8 cellular contexts compared by ENCODE assay signal in the genomic region with DNA sequence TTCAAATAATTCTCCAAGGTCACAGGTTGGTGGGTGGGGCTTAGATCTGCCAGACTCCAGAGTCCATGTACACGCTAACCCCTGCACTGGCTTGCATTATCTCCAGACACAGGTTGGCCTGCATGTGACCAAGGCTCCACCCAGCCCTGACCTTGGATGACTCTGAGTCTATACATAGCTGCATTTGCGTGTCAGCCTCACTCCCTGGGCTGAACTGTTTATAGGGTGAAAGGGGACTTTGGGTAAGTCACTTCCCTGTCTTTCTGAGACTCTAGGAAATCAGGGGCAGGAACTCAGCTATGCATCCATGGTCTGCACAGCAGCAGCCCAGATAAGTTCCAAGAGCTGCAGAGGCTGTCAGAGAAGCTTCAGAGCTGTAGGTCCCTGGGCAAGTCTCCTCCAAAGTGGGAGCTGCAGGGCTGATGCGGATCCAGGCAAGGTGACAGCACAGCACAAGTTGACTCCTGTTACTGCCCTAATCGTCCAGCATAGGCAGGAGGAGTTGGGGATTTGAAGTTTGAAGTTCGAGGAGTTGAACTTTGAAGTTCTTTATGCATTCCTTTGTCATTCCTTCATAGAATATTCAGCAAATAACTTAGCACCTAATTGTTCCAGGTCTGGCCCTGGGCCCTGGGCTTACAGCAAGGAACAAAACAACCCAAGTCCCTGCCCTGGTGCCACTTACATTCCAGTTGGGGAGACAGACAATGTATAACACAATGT. TPM values are rescaled to one million over a fixed set of nuclear protein-coding genes. Genes with fewer than 3 reads are reported as not detected.
DNase-seq lines count a peak whose midpoint lies in the region; ATAC-seq and TF ChIP-seq lines count a peak whose summit lies in the region.

No MANE protein-coding gene starts in this region.

- DNase-seq in GM12864 (ENCODE audit: low read depth) (peak; percentile 61), OCI-LY7 (ENCODE audit: low spot score) (peak; percentile 69), epithelial cell of prostate (ENCODE audit: low read depth, low spot score) (no peak), sigmoid colon (no peak), GF-D8 (lab: John Stamatoyannopoulos, UW) (no peak), caudate nucleus (lab: John Stamatoyannopoulos, UW) (no peak)
- no peak for DNase-seq in activated naive CD4-positive, alpha-beta T cell (lab: John Stamatoyannopoulos, UW)

- peak overlapping the region; percentile 96 for H3K27ac ChIP-seq in OCI-LY7 (ENCODE audit: low read depth, low read length, poor library complexity, severe bottlenecking)
- H3K27ac ChIP-seq in epithelial cell of prostate = peak overlapping the region; percentile 47
- H3K27ac ChIP-seq in sigmoid colon = peak overlapping the region; percentile 53 to 98 (median 87)
- H3K27ac ChIP-seq in caudate nucleus (ENCODE audit: low read depth, low read length) = no peak overlapping the region

- no peaks in the 10 kb centered on the region for H3K27me3 ChIP-seq in sigmoid colon

- TF ChIP-seq POLR2A in sigmoid colon (IDR thresholded peaks at IDR 0.05) = no peak

- intact Hi-C loops in OCI-LY7 (cut with micrococcal nuclease; ENCODE audit: unreplicated experiment) = no loop called here
- intact Hi-C loops in sigmoid colon (cut with DNase I) = loop anchor here (2.0 kb wide), 1 partner anchor 14 kb away; no protein-coding TSS in a partner anchor

- H3K4me1 ChIP-seq in OCI-LY7 (ENCODE audit: insufficient read depth, low read length, poor library complexity, severe bottlenecking) (peaks cover 92% of the 10 kb centered on the region), sigmoid colon (peaks cover 0 to 100% (median 93%) of the 10 kb centered on the region in 4 donors)

- WGBS in sigmoid colon, 2 donors = 20 to 47% methylated on average over 5 of the region's 5 CpGs

- TF ChIP-seq CTCF in GM12864 (IDR thresholded peaks at IDR 0.05; ENCODE audit: low read depth, low read length, missing control alignments) (no peak), OCI-LY7 (conservative IDR thresholded peaks at IDR 0.05; ENCODE audit: low read length) (no peak), sigmoid colon (IDR thresholded peaks at IDR 0.05) (no peak)

- CTCF ChIA-PET in OCI-LY7 (lab: Charles Lee; ENCODE audit: unreplicated experiment) = interaction anchor here (0.8 to 1.5 kb wide), 4 partner anchors 9 to 73 kb away, joined by 3 to 5 read pairs (median 3); no protein-coding TSS in a partner anchor

- ATAC-seq in HG02588 (IDR thresholded peaks at IDR 0.05; ENCODE audit: unreplicated experiment) = peak; percentile 38

- no peak for TF ChIP-seq EP300 in sigmoid colon (IDR thresholded peaks at IDR 0.05)

- no peaks in the 10 kb centered on the region for H3K9me2 ChIP-seq in OCI-LY7 (ENCODE audit: insufficient read depth, low read length)

- POLR2A ChIA-PET in OCI-LY7 (lab: Charles Lee) = interaction anchor here (1.0 to 7.2 kb wide), 10 partner anchors 9 to 73 kb away, joined by 3 to 49 read pairs (median 4); a partner anchor contains a TSS

- H3K4me3 ChIP-seq in GM12864 (ENCODE audit: low read depth, low read length) = no peak overlapping the region
- H3K4me3 ChIP-seq in OCI-LY7 (ENCODE audit: low read depth, low read length, poor library complexity, severe bottlenecking) = peak overlapping the region; percentile 12
- H3K4me3 ChIP-seq in sigmoid colon = no peak overlapping the region

- no peaks in the 10 kb centered on the region for H4K20me1 ChIP-seq in OCI-LY7 (ENCODE audit: insufficient read depth, low read length)

- H3K36me3 ChIP-seq in OCI-LY7 (ENCODE audit: insufficient read depth, low read length) (no peaks in the 10 kb centered on the region), sigmoid colon (peaks cover 0 to 7% (median 0%) of the 10 kb centered on the region in 4 donors)

- peak overlapping the region; percentile 68 for H3K4me2 ChIP-seq in OCI-LY7 (ENCODE audit: low read length)

- no peak overlapping the region for H2AFZ ChIP-seq in OCI-LY7 (ENCODE audit: low read length)

- H3K9me3 ChIP-seq in OCI-LY7 (ENCODE audit: low read length) (no peaks in the 10 kb centered on the region), sigmoid colon (no peaks in the 10 kb centered on the region)

- BruUV-seq in OCI-LY7 (replicated peaks; lab: Mats Ljungman, UMichigan) = no TSS peak

- H3K79me2 ChIP-seq in OCI-LY7 (ENCODE audit: insufficient read depth, low read depth, low read length) = peaks cover 4% of the 10 kb centered on the region; the same call in 1 of the 2 replicates

RNA-seq across cellular contexts. Expression of a gene that starts 53.4 kb away (rescaled TPM):
- total RNA-seq in OCI-LY7 (2014; rRNA removed; shearing (Covaris generic)) = 0.88 TPM in 1 of 2 replicates, not detected in the other
- total RNA-seq in OCI-LY7 (2022) = 0.18 and 0.36 TPM in 2 replicates
- 1 to 10 TPM; 3.6 to 9.9 (median 6.3) TPM for total RNA-seq in sigmoid colon
- polyA plus RNA-seq in sigmoid colon = 10 to 100 TPM in 1 of 3 donors, 1 to 10 TPM in 2; 6.0 to 11.9 (median 9.0) TPM

Comparison
In these comparisons a context has a peak if more than half of its experiments do, and no peak if none do; other contexts are left out.
1. DNase-seq: peak in GM12864 (single experiment) and OCI-LY7 (single experiment); none in epithelial cell of prostate (single experiment), sigmoid colon (single experiment), GF-D8 (single experiment), caudate nucleus (0 of 61) and activated naive CD4-positive, alpha-beta T cell (0 of 4).